In genomic region chr9:92686954-92687353, GRCh38 we compare ENCODE assay signal across 13 cellular contexts. TPM values are rescaled to one million over a fixed set of nuclear protein-coding genes. Genes with fewer than 3 reads are reported as not detected.
DNase-seq lines count a peak whose midpoint lies in the region; ATAC-seq and TF ChIP-seq lines count a peak whose summit lies in the region.
"Had no signal": no experiment of that assay in that cellular context is flagged by ENCODE, and none has a peak within 500 bp of the region (broad histone marks: within the 10 kb centered on the region; RNA-seq: fewer than 3 reads in every experiment).

No MANE protein-coding gene starts in this region.

- H3K4me3 ChIP-seq in choroid plexus epithelial cell (ENCODE audit: low read depth, low read length) (no peak overlapping the region), retinal pigment epithelial cell (ENCODE audit: low read length) (no peak overlapping the region)
- H3K4me3 ChIP-seq: skin epidermis had no signal

- peak; percentile 41 for TF ChIP-seq CTCF in choroid plexus epithelial cell (conservative IDR thresholded peaks at IDR 0.05; ENCODE audit: low read depth, low read length)
- TF ChIP-seq CTCF in retinal pigment epithelial cell (conservative IDR thresholded peaks at IDR 0.05; ENCODE audit: low read depth, low read length), result peak; percentile 28

- ATAC-seq in HG02852 (IDR thresholded peaks at IDR 0.05; ENCODE audit: unreplicated experiment), result no peak
- ATAC-seq: activated CD8-positive, alpha-beta T cell treated with anti-CD3 and anti-CD28 coated beads, Interleukin-2, amount 10 ng/mL, durations not matched to agents 7 days and 5 days; effector memory CD8-positive, alpha-beta T cell had no signal

- DNase-seq in SKM-1 treated with dmso at 0.1 percent for 144 hours (lab: John Stamatoyannopoulos, UW; ENCODE audit: unreplicated experiment), result peak; percentile 1
- DNase-seq in SKM-1 (lab: John Stamatoyannopoulos, UW; ENCODE audit: unreplicated experiment), result no peak
- DNase-seq in NCI-H460 (ENCODE audit: extremely low read depth, low read depth), result peak; percentile 26
- peak; percentile 16 for DNase-seq in choroid plexus epithelial cell (ENCODE audit: low read depth)
- DNase-seq in retinal pigment epithelial cell (ENCODE audit: low read depth), result no peak
- no peak for DNase-seq in medulla oblongata (ENCODE audit: extremely low spot score)
- DNase-seq in D341Med (ENCODE audit: low spot score), result no peak
- DNase-seq: activated CD8-positive, alpha-beta T cell treated with anti-CD3 and anti-CD28 coated beads, Interleukin-2, amount 10 ng/mL, durations not matched to agents 7 days and 5 days; activated naive CD8-positive, alpha-beta T cell treated with anti-CD3 and anti-CD28 coated beads, Interleukin-2, amount 10 ng/mL, durations not matched to agents 7 days and 5 days; effector memory CD8-positive, alpha-beta T cell; NCI-H2107 had no signal

RNA-seq across cellular contexts. Expression of gene IPPK, which starts 17.0 kb away (rescaled TPM):
- 16.4 and 17.4 TPM in 2 replicates for total RNA-seq in NCI-H460 (2014; rRNA removed; shearing (Covaris generic))
- polyA plus RNA-seq in NCI-H460 (2014; cell fraction: nucleus; rRNA removed), result 26.6 and 30.7 TPM in 2 replicates

Comparison
In these comparisons a context has a peak if more than half of its experiments do, and no peak if none do; other contexts are left out.
1. DNase-seq: peak in SKM-1 treated with dmso at 0.1 percent for 144 hours (single experiment), NCI-H460 (single experiment) and choroid plexus epithelial cell (single experiment); none in SKM-1 (single experiment), retinal pigment epithelial cell (single experiment), medulla oblongata (single experiment) and D341Med (single experiment).